In the genomic region with DNA sequence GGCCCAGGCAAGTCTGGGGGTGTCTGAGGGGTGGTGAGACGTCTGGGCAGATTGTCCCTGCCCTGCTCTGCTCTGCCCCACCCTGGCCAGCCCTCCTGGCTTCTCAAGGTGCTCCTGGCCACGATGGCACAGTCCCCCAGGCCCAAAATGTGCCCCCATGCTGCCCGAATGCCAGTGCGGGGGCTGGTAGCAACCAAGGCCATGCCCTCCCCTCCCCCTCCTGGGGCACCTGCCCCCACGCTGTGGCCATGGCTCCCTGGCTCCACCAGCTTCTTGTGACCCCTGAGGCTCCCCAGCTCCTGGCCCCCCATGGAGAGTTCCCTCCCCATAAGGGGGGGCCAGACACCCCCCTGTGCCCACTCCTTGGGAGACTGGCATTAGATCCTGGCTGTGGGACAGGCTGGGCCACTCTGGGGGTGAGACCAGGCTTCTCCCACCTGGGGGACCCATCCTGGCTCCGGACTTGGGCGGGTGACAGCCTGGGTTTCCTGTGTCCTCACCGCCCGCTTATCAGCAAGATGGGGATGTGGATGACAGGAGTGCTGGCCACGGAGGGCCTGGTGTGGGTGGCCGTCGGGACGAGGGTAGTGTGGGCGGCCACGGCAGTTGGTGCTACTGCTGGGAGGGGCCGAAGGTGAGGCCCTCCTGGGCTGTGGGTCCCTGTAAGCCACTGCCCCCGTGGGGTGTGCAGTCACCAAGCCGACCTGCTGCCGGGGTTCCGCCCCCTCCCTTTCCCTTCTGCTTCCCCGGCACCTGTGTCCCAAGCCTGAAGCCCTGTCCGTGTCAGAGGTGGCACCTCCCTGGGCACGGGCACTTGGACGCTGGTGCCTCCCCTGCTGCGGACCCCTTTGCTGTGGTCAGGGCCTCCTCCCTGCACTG, we compare ENCODE assay signal across 1 cellular context.
TF ChIP-seq lines count a peak whose summit lies in the region.

No MANE protein-coding gene starts in this region.

TF ChIP-seq in HepG2, 621 proteins besides CTCF, POLR2A, EP300 and RAD21:
- no peak for TF ChIP-seq PTBP1 (IDR thresholded peaks at IDR 0.05; ENCODE audit: low read depth, low read length, poor library complexity, severe bottlenecking)
- no peak for TF ChIP-seq ELF3 (CRISPR knock-in tag; IDR thresholded peaks at IDR 0.05)
- no peak for TF ChIP-seq GFI1 (CRISPR knock-in tag; IDR thresholded peaks at IDR 0.05; ENCODE audit: borderline replicate concordance)
- TF ChIP-seq ZNF670 (CRISPR knock-in tag; IDR thresholded peaks at IDR 0.05; ENCODE audit: borderline replicate concordance) = no peak
- TF ChIP-seq SMARCC2 (IDR thresholded peaks at IDR 0.05) = no peak
- TF ChIP-seq, protein P1, sequence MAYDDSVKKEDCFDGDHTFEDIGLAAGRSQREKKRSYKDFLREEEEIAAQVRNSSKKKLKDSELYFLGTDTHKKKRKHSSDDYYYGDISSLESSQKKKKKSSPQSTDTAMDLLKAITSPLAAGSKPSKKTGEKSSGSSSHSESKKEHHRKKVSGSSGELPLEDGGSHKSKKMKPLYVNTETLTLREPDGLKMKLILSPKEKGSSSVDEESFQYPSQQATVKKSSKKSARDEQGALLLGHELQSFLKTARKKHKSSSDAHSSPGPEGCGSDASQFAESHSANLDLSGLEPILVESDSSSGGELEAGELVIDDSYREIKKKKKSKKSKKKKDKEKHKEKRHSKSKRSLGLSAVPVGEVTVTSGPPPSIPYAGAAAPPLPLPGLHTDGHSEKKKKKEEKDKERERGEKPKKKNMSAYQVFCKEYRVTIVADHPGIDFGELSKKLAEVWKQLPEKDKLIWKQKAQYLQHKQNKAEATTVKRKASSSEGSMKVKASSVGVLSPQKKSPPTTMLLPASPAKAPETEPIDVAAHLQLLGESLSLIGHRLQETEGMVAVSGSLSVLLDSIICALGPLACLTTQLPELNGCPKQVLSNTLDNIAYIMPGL (CRISPR knock-in tag; IDR thresholded peaks at IDR 0.05; ENCODE audit: borderline replicate concordance in 1 of 2, low read depth in 1 of 2) = no peak
- TF ChIP-seq NFYC (CRISPR knock-in tag; IDR thresholded peaks at IDR 0.05) = no peak
- TF ChIP-seq SMARCE1 (IDR thresholded peaks at IDR 0.05; ENCODE audit: borderline replicate concordance) = no peak
- TF ChIP-seq SP2 (CRISPR knock-in tag; IDR thresholded peaks at IDR 0.05) = no peak
- TF ChIP-seq, protein P2, sequence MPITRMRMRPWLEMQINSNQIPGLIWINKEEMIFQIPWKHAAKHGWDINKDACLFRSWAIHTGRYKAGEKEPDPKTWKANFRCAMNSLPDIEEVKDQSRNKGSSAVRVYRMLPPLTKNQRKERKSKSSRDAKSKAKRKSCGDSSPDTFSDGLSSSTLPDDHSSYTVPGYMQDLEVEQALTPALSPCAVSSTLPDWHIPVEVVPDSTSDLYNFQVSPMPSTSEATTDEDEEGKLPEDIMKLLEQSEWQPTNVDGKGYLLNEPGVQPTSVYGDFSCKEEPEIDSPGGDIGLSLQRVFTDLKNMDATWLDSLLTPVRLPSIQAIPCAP (CRISPR knock-in tag; IDR thresholded peaks at IDR 0.05; ENCODE audit: low read depth) = no peak
- no peak for TF ChIP-seq ZFP41 (CRISPR knock-in tag; IDR thresholded peaks at IDR 0.05; ENCODE audit: borderline replicate concordance)
- no peak for TF ChIP-seq FOXC1 (CRISPR knock-in tag; IDR thresholded peaks at IDR 0.05; ENCODE audit: borderline replicate concordance)
- TF ChIP-seq ZNF782 (CRISPR knock-in tag; IDR thresholded peaks at IDR 0.05; ENCODE audit: borderline replicate concordance) = no peak
- TF ChIP-seq ARID2 (CRISPR knock-in tag; IDR thresholded peaks at IDR 0.05; ENCODE audit: borderline replicate concordance) = no peak
- TF ChIP-seq POGZ (CRISPR knock-in tag; IDR thresholded peaks at IDR 0.05) = no peak
- TF ChIP-seq ZKSCAN8 (CRISPR knock-in tag; IDR thresholded peaks at IDR 0.05; ENCODE audit: borderline replicate concordance) = no peak
- TF ChIP-seq AHR (CRISPR knock-in tag; IDR thresholded peaks at IDR 0.05) = no peak
